13 cellular contexts compared by ENCODE assay signal in genomic region chr19:55373318-55373992, GRCh38. TPM values are rescaled to one million over a fixed set of nuclear protein-coding genes. Genes with fewer than 3 reads are reported as not detected.
DNase-seq lines count a peak whose midpoint lies in the region; ATAC-seq and TF ChIP-seq lines count a peak whose summit lies in the region.
"Had no signal": no experiment of that assay in that cellular context is flagged by ENCODE, and none has a peak within 500 bp of the region (broad histone marks: within the 10 kb centered on the region; RNA-seq: fewer than 3 reads in every experiment).

No MANE protein-coding gene starts in this region.

- H3K27me3 Mint-ChIP-seq in Caco-2 (ENCODE audit: insufficient read depth, unreplicated experiment) (peaks cover 7% of the 10 kb centered on the region), chondrocyte (ENCODE audit: low read depth) (no peaks in the 10 kb centered on the region), nephron (ENCODE audit: low read depth) (peaks cover 43% of the 10 kb centered on the region)
- peaks cover 36% of the 10 kb centered on the region for H3K27me3 Mint-ChIP-seq in T-helper 2 cell treated with Interferon-gamma antibody and Interleukin-4, amounts not matched to agents 5 μg/mL and 100 μg/mL, for 36 hours (ENCODE audit: low read depth)
- peaks cover 75% of the 10 kb centered on the region for H3K27me3 Mint-ChIP-seq in stimulated activated memory B cell treated with anti-CD40 and anti-IgM and Interleukin-4, amounts not matched to agents 10 μg/mL and 1 μg/mL and 100 μg/mL, for 72 hours

- H3K4me3 ChIP-seq in Caco-2 (ENCODE audit: low read depth, low read length) = no peak overlapping the region
- no peak overlapping the region for H3K4me3 ChIP-seq in HUES6 (ENCODE audit: low read depth, low read length)
- H3K4me3 ChIP-seq: psoas muscle had no signal

- H3K27ac ChIP-seq in HUES6 (ENCODE audit: low read depth, low read length) = no peak overlapping the region
- H3K27ac ChIP-seq: psoas muscle had no signal

- H3K27me3 ChIP-seq in Caco-2 (replicated peaks; ENCODE audit: control insufficient read depth, insufficient read depth, low read length) = no peaks in the 10 kb centered on the region; the same call in none of the 2 replicates
- H3K27me3 ChIP-seq in HUES6 (ENCODE audit: control insufficient read depth, insufficient read depth, low read length) = peaks cover 48% of the 10 kb centered on the region

- intact Hi-C loops in Caco-2 (cut with micrococcal nuclease; ENCODE audit: unreplicated experiment) (no loop called here), sciatic nerve (cut with DNase I) (no loop called here)

- H3K36me3 Mint-ChIP-seq in Caco-2 (ENCODE audit: insufficient read depth, unreplicated experiment) (peaks cover 38% of the 10 kb centered on the region), chondrocyte (ENCODE audit: low read depth) (no peaks in the 10 kb centered on the region), nephron (ENCODE audit: low read depth) (no peaks in the 10 kb centered on the region)
- H3K36me3 Mint-ChIP-seq in T-helper 2 cell treated with Interferon-gamma antibody and Interleukin-4, amounts not matched to agents 5 μg/mL and 100 μg/mL, for 36 hours (ENCODE audit: low read depth) = no peaks in the 10 kb centered on the region
- H3K36me3 Mint-ChIP-seq in stimulated activated memory B cell treated with anti-CD40 and anti-IgM and Interleukin-4, amounts not matched to agents 10 μg/mL and 1 μg/mL and 100 μg/mL, for 72 hours = no peaks in the 10 kb centered on the region

- POLR2A ChIA-PET in Caco-2 (lab: Charles Lee) = interaction anchor here (0.5 to 1.2 kb wide), 5 partner anchors 10 to 103 kb away, joined by 3 to 10 read pairs (median 4); partner anchors contain the start of genes KMT5C, TMEM238 and ZNF628

- CTCF ChIA-PET in Caco-2 (lab: Charles Lee) = no interaction called here

- no peak for ATAC-seq in sciatic nerve
- no peak for ATAC-seq in stimulated activated memory B cell treated with anti-CD40 and anti-IgM and Interleukin-4, amounts not matched to agents 10 μg/mL and 1 μg/mL and 100 μg/mL, for 72 hours
- ATAC-seq: activated CD8-positive, alpha-beta T cell treated with anti-CD3 and anti-CD28 coated beads, Interleukin-2, amount 10 ng/mL, durations not matched to agents 7 days and 5 days; psoas muscle had no signal

- H3K27ac Mint-ChIP-seq in Caco-2 (ENCODE audit: unreplicated experiment) = peak overlapping the region; percentile 56
- H3K27ac Mint-ChIP-seq in chondrocyte (ENCODE audit: unreplicated experiment) = peak overlapping the region; percentile 24
- H3K27ac Mint-ChIP-seq in nephron = peak overlapping the region; percentile 21 to 81 (median 46)
- no peak overlapping the region for H3K27ac Mint-ChIP-seq in T-helper 2 cell treated with Interferon-gamma antibody and Interleukin-4, amounts not matched to agents 5 μg/mL and 100 μg/mL, for 36 hours
- no peak overlapping the region for H3K27ac Mint-ChIP-seq in stimulated activated memory B cell treated with anti-CD40 and anti-IgM and Interleukin-4, amounts not matched to agents 10 μg/mL and 1 μg/mL and 100 μg/mL, for 72 hours
- H3K27ac Mint-ChIP-seq: activated CD8-positive, alpha-beta T cell treated with anti-CD3 and anti-CD28 coated beads, Interleukin-2, amount 10 ng/mL, durations not matched to agents 7 days and 5 days had no signal

- peak; percentile 37 to 67 for DNase-seq in Caco-2
- no peak for DNase-seq in chondrocyte (ENCODE audit: low spot score)
- no peak for DNase-seq in sciatic nerve (ENCODE audit: low spot score)
- no peak for DNase-seq in T-helper 2 cell treated with Interferon-gamma antibody and Interleukin-4, amounts not matched to agents 5 μg/mL and 100 μg/mL, for 36 hours (ENCODE audit: low spot score)
- DNase-seq in NCI-H2081 treated with DMSO at 0.1 percent for 48 hours (lab: John Stamatoyannopoulos, UW) = no peak
- DNase-seq: activated CD8-positive, alpha-beta T cell treated with anti-CD3 and anti-CD28 coated beads, Interleukin-2, amount 10 ng/mL, durations not matched to agents 7 days and 5 days; NCI-H1092 treated with DMSO at 0.1 percent for 48 hours; psoas muscle had no signal

- H3K9ac ChIP-seq in HUES6 (ENCODE audit: low read length) = peak overlapping the region; percentile 47

- H3K9me3 Mint-ChIP-seq in Caco-2 (ENCODE audit: unreplicated experiment) (no peaks in the 10 kb centered on the region), chondrocyte (ENCODE audit: low read depth) (no peaks in the 10 kb centered on the region), nephron (no peaks in the 10 kb centered on the region)
- H3K9me3 Mint-ChIP-seq in T-helper 2 cell treated with Interferon-gamma antibody and Interleukin-4, amounts not matched to agents 5 μg/mL and 100 μg/mL, for 36 hours = no peaks in the 10 kb centered on the region
- H3K9me3 Mint-ChIP-seq in stimulated activated memory B cell treated with anti-CD40 and anti-IgM and Interleukin-4, amounts not matched to agents 10 μg/mL and 1 μg/mL and 100 μg/mL, for 72 hours = no peaks in the 10 kb centered on the region

- peaks cover 43% of the 10 kb centered on the region for H3K4me1 ChIP-seq in Caco-2
- H3K4me1 ChIP-seq in HUES6 (ENCODE audit: control insufficient read depth, insufficient read depth, low read length) = peaks cover 58% of the 10 kb centered on the region
- H3K4me1 ChIP-seq: psoas muscle had no signal

- BruUV-seq in Caco-2 (replicated peaks; lab: Mats Ljungman, UMichigan) = no TSS peak

- H3K4me3 Mint-ChIP-seq in Caco-2 (ENCODE audit: unreplicated experiment) (peak overlapping the region; percentile 66), chondrocyte (ENCODE audit: unreplicated experiment) (no peak overlapping the region), nephron (peak overlapping the region in 2 of 3 experiments; percentile 10 to 12)
- H3K4me3 Mint-ChIP-seq in T-helper 2 cell treated with Interferon-gamma antibody and Interleukin-4, amounts not matched to agents 5 μg/mL and 100 μg/mL, for 36 hours = no peak overlapping the region
- H3K4me3 Mint-ChIP-seq in stimulated activated memory B cell treated with anti-CD40 and anti-IgM and Interleukin-4, amounts not matched to agents 10 μg/mL and 1 μg/mL and 100 μg/mL, for 72 hours = no peak overlapping the region
- H3K4me3 Mint-ChIP-seq: activated CD8-positive, alpha-beta T cell treated with anti-CD3 and anti-CD28 coated beads, Interleukin-2, amount 10 ng/mL, durations not matched to agents 7 days and 5 days had no signal

- TF ChIP-seq CTCF in Caco-2 (IDR thresholded peaks at IDR 0.05; ENCODE audit: insufficient read depth in 1 of 2, low read depth in 1 of 2, low read length in 1 of 2, severe bottlenecking in 1 of 2, unreplicated experiment in 1 of 2) = no peak
- TF ChIP-seq CTCF in chondrocyte (IDR thresholded peaks at IDR 0.05) = no peak
- no peak for TF ChIP-seq CTCF in nephron (IDR thresholded peaks at IDR 0.05; ENCODE audit: unreplicated experiment in 3 of 3)

- H3K9me3 ChIP-seq in Caco-2 (no peaks in the 10 kb centered on the region), HUES6 (ENCODE audit: control insufficient read depth, insufficient read depth, low read depth, low read length) (no peaks in the 10 kb centered on the region)
- H3K9me3 ChIP-seq: psoas muscle had no signal

- H3K4me1 Mint-ChIP-seq in Caco-2 (ENCODE audit: low read depth, unreplicated experiment) (peaks cover 35% of the 10 kb centered on the region), chondrocyte (ENCODE audit: low read depth) (peaks cover 22% of the 10 kb centered on the region), nephron (peaks cover 19% of the 10 kb centered on the region)
- H3K4me1 Mint-ChIP-seq in T-helper 2 cell treated with Interferon-gamma antibody and Interleukin-4, amounts not matched to agents 5 μg/mL and 100 μg/mL, for 36 hours (ENCODE audit: low read depth) = no peaks in the 10 kb centered on the region
- H3K4me1 Mint-ChIP-seq in stimulated activated memory B cell treated with anti-CD40 and anti-IgM and Interleukin-4, amounts not matched to agents 10 μg/mL and 1 μg/mL and 100 μg/mL, for 72 hours = peaks cover 18% of the 10 kb centered on the region

- H3K36me3 ChIP-seq in Caco-2 (ENCODE audit: control insufficient read depth, insufficient read depth, low read length) (no peaks in the 10 kb centered on the region), HUES6 (ENCODE audit: control insufficient read depth, insufficient read depth, low read length) (no peaks in the 10 kb centered on the region)

RNA-seq across cellular contexts. Expression of gene TMEM190, which starts 3.2 kb away (rescaled TPM):
- total RNA-seq in Caco-2 (2022) (not detected in 2 replicates), chondrocyte (0.52 to 1.0 TPM in 2 of 3 replicates, not detected in the other), sciatic nerve (not detected)
- total RNA-seq: activated CD8-positive, alpha-beta T cell treated with anti-CD3 and anti-CD28 coated beads, Interleukin-2, amount 10 ng/mL, durations not matched to agents 7 days and 5 days; endothelial cell of umbilical vein; kidney; psoas muscle had no signal

RNA-seq across cellular contexts. Expression of gene IL11, which starts 3.2 kb away (rescaled TPM):
- 0.70 and 1.1 TPM in 2 replicates for total RNA-seq in Caco-2 (2022)
- 2.8 to 3.7 TPM (median 3.1 TPM) in 3 replicates for total RNA-seq in chondrocyte
- 0.45 TPM for total RNA-seq in sciatic nerve
- total RNA-seq: endothelial cell of umbilical vein, psoas muscle had no signal

RNA-seq across cellular contexts. Expression of gene GARIN5B, which starts 10.4 kb away (rescaled TPM):
- total RNA-seq in Caco-2 (2022) = not detected in 2 replicates
- total RNA-seq in chondrocyte = not detected in 3 replicates
- total RNA-seq in sciatic nerve = not detected
- total RNA-seq: activated CD8-positive, alpha-beta T cell treated with anti-CD3 and anti-CD28 coated beads, Interleukin-2, amount 10 ng/mL, durations not matched to agents 7 days and 5 days; endothelial cell of umbilical vein; kidney; psoas muscle had no signal

RNA-seq across cellular contexts. Expression of gene TMEM238, which starts 10.6 kb away (rescaled TPM):
- total RNA-seq in Caco-2 (2022) = 18.1 and 22.7 TPM in 2 replicates
- total RNA-seq in chondrocyte = 0.59 to 1.0 TPM (median 0.85 TPM) in 3 replicates
- total RNA-seq in sciatic nerve = 2.9 TPM

RNA-seq across cellular contexts. Expression of gene RPL28, which starts 12.3 kb away (rescaled TPM):
- total RNA-seq in Caco-2 (2022) (2,048 and 2,146 TPM in 2 replicates), chondrocyte (1,343 to 1,376 TPM (median 1,346 TPM) in 3 replicates), sciatic nerve (902 TPM)

Comparison
In these comparisons a context has a peak if more than half of its experiments do, and no peak if none do; other contexts are left out.
1. DNase-seq: peak in Caco-2 (2 of 2); none in chondrocyte (single experiment), sciatic nerve (single experiment), T-helper 2 cell treated with Interferon-gamma antibody and Interleukin-4, amounts not matched to agents 5 μg/mL and 100 μg/mL, for 36 hours (single experiment) and NCI-H2081 treated with DMSO at 0.1 percent for 48 hours (single experiment).
2. H3K27ac Mint-ChIP-seq: peak in Caco-2 (single experiment), chondrocyte (single experiment) and nephron (3 of 3); none in T-helper 2 cell treated with Interferon-gamma antibody and Interleukin-4, amounts not matched to agents 5 μg/mL and 100 μg/mL, for 36 hours (single experiment) and stimulated activated memory B cell treated with anti-CD40 and anti-IgM and Interleukin-4, amounts not matched to agents 10 μg/mL and 1 μg/mL and 100 μg/mL, for 72 hours (single experiment).
3. H3K4me3 Mint-ChIP-seq: peak in Caco-2 (single experiment) and nephron (2 of 3); none in chondrocyte (single experiment), T-helper 2 cell treated with Interferon-gamma antibody and Interleukin-4, amounts not matched to agents 5 μg/mL and 100 μg/mL, for 36 hours (single experiment) and stimulated activated memory B cell treated with anti-CD40 and anti-IgM and Interleukin-4, amounts not matched to agents 10 μg/mL and 1 μg/mL and 100 μg/mL, for 72 hours (single experiment).